In genomic region chr2:195612515-195613495, GRCh38 we compare ENCODE assay signal across 10 cellular contexts. TPM values are rescaled to one million over a fixed set of nuclear protein-coding genes. Genes with fewer than 3 reads are reported as not detected.
DNase-seq lines count a peak whose midpoint lies in the region; ATAC-seq and TF ChIP-seq lines count a peak whose summit lies in the region.
"Had no signal": no experiment of that assay in that cellular context is flagged by ENCODE, and none has a peak within 500 bp of the region (broad histone marks: within the 10 kb centered on the region; RNA-seq: fewer than 3 reads in every experiment).

No MANE protein-coding gene starts in this region.

- H3K9me3 Mint-ChIP-seq in H9, result no peaks in the 10 kb centered on the region
- no peaks in the 10 kb centered on the region for H3K9me3 Mint-ChIP-seq in stimulated activated memory B cell treated with anti-CD40 and anti-IgM and Interleukin-4, amounts not matched to agents 10 μg/mL and 1 μg/mL and 100 μg/mL, for 72 hours

- no peak overlapping the region for H3T11ph ChIP-seq in H9 (ENCODE audit: low read length)

- peaks cover 0 to 7% (median 4%) of the 10 kb centered on the region in 3 experiments; a peak in 2 of 7 replicates for H3K36me3 Mint-ChIP-seq in H9 (ENCODE audit: insufficient read depth in 1 of 3, low read depth in 3 of 3)
- no peaks in the 10 kb centered on the region for H3K36me3 Mint-ChIP-seq in stimulated activated memory B cell treated with anti-CD40 and anti-IgM and Interleukin-4, amounts not matched to agents 10 μg/mL and 1 μg/mL and 100 μg/mL, for 72 hours

- H2BK20ac ChIP-seq in H9 (ENCODE audit: low read depth, low read length, poor library complexity, severe bottlenecking), result peak overlapping the region; percentile 99

- CTCF ChIA-PET in GM10248 (lab: Yijun Ruan, JAX), result interaction anchor here (1.1 to 1.8 kb wide), 4 partner anchors 12 to 238 kb away, joined by 3 to 4 read pairs (median 3); no protein-coding TSS in a partner anchor

- H3K4ac ChIP-seq in H9 (ENCODE audit: low read depth, low read length), result peak overlapping the region; percentile 53; the same call in 1 of the 2 replicates

- peak overlapping the region; percentile 86 for H3K18ac ChIP-seq in H9 (ENCODE audit: insufficient read length, low read depth, low read length)

- no CpG with 5 or more reads among the region's 5 CpGs for WGBS in H9 (ENCODE audit: extremely low coverage, insufficient read length, low lambda C conversion rate)
- 66 to 69% methylated on average over 5 of the region's 5 CpGs for whole genome bisulfite sequencing in sigmoid colon, 2 donors

- H3K79me1 ChIP-seq in H9 (ENCODE audit: insufficient read depth, low read depth, low read length, poor library complexity, severe bottlenecking), result no peaks in the 10 kb centered on the region

- peak overlapping the region; percentile 77 for H3K9ac ChIP-seq in H9 (ENCODE audit: extremely low read depth, insufficient read length, low read length)

- no peak overlapping the region for H4K91ac ChIP-seq in H9 (ENCODE audit: insufficient read length, low read depth, low read length)

- no peak overlapping the region for H3K56ac ChIP-seq in H9 (ENCODE audit: insufficient read length, low read depth, low read length)

- no peak overlapping the region for H2BK12ac ChIP-seq in H9 (ENCODE audit: insufficient read length, low read depth, low read length)

- intact Hi-C loops in sigmoid colon (cut with DNase I), result no loop called here

- H3K27me3 ChIP-seq in H9 (ENCODE audit: insufficient read depth, low read length), result no peaks in the 10 kb centered on the region
- H3K27me3 ChIP-seq in right atrium auricular region, result no peaks in the 10 kb centered on the region
- H3K27me3 ChIP-seq in sigmoid colon, result no peaks in the 10 kb centered on the region

- H3K36me3 ChIP-seq in right atrium auricular region, result no peaks in the 10 kb centered on the region
- no peaks in the 10 kb centered on the region for H3K36me3 ChIP-seq in sigmoid colon

- H3K4me3 Mint-ChIP-seq in H9, result peak overlapping the region; percentile 53 to 65; a peak in 4 of 5 replicates
- no peak overlapping the region for H3K4me3 Mint-ChIP-seq in stimulated activated memory B cell treated with anti-CD40 and anti-IgM and Interleukin-4, amounts not matched to agents 10 μg/mL and 1 μg/mL and 100 μg/mL, for 72 hours

- no peak for TF ChIP-seq EP300 in sigmoid colon (IDR thresholded peaks at IDR 0.05)

- H2AK5ac ChIP-seq in H9 (ENCODE audit: insufficient read length, low read length), result no peak overlapping the region

- no peaks in the 10 kb centered on the region for H4K20me1 ChIP-seq in H9 (ENCODE audit: control insufficient read depth, insufficient read depth, insufficient read length)

- TF ChIP-seq POLR2A in sigmoid colon (IDR thresholded peaks at IDR 0.05) (no peak), erythroblast (IDR thresholded peaks at IDR 0.05; ENCODE audit: low read length) (no peak)

- no peak overlapping the region for H4K5ac ChIP-seq in H9 (ENCODE audit: insufficient read length, low read depth, low read length)

- H3K27ac Mint-ChIP-seq in H9, result peak overlapping the region; percentile 97 to 99 (median 98)
- no peak overlapping the region for H3K27ac Mint-ChIP-seq in stimulated activated memory B cell treated with anti-CD40 and anti-IgM and Interleukin-4, amounts not matched to agents 10 μg/mL and 1 μg/mL and 100 μg/mL, for 72 hours

- H2BK5ac ChIP-seq in H9 (ENCODE audit: insufficient read length, low read length), result peak overlapping the region; percentile 35

- no peaks in the 10 kb centered on the region; the same call in 1 of the 2 replicates for H3K79me2 ChIP-seq in H9 (ENCODE audit: insufficient read depth, low read length)

- peak overlapping the region; percentile 60 for H3K4me2 ChIP-seq in H9 (ENCODE audit: insufficient read depth, insufficient read length, low read length)

- H3K9me3 ChIP-seq in H9 (ENCODE audit: control insufficient read depth, low read depth, low read length), result no peaks in the 10 kb centered on the region
- H3K9me3 ChIP-seq in right atrium auricular region, result no peaks in the 10 kb centered on the region
- H3K9me3 ChIP-seq in sigmoid colon, result no peaks in the 10 kb centered on the region

- no peak overlapping the region for H2AFZ ChIP-seq in H9 (ENCODE audit: low read length)

- TF ChIP-seq CTCF in H9 (conservative IDR thresholded peaks at IDR 0.05) (no peak), right atrium auricular region (IDR thresholded peaks at IDR 0.05) (no peak), sigmoid colon (IDR thresholded peaks at IDR 0.05) (no peak), GM10248 (IDR thresholded peaks at IDR 0.05; ENCODE audit: control extremely low read depth, extremely low read depth, low read depth, missing control alignments) (no peak)

- POLR2A ChIA-PET in GM10248 (lab: Yijun Ruan, JAX), result no interaction called here

- peak overlapping the region; percentile 55; the same call in 1 of the 2 replicates for H3K14ac ChIP-seq in H9 (ENCODE audit: insufficient read depth, low read length)

- H2BK15ac ChIP-seq in H9 (ENCODE audit: low read depth, low read length), result no peak overlapping the region

- ATAC-seq in stimulated activated memory B cell treated with anti-CD40 and anti-IgM and Interleukin-4, amounts not matched to agents 10 μg/mL and 1 μg/mL and 100 μg/mL, for 72 hours, result no peak

- no peak overlapping the region for H3K23ac ChIP-seq in H9 (ENCODE audit: insufficient read length, low read depth, low read length)

- DNase-seq in H9 (peak; percentile 79), amniotic epithelial cell (ENCODE audit: low read depth) (peak; percentile 90), right atrium auricular region (ENCODE audit: low spot score) (no peak), sigmoid colon (no peak), GM10248 (ENCODE audit: extremely low spot score) (no peak), erythroblast (lab: John Stamatoyannopoulos, UW) (no peak), inferior parietal cortex (ENCODE audit: extremely low spot score) (no peak)
- DNase-seq: activated CD4-positive, alpha-beta T cell treated with anti-CD3 and anti-CD28 coated beads, Interleukin-2, amount 50 U/mL, for 48 hours; NCI-H187 had no signal

- H3K27me3 Mint-ChIP-seq in H9 (ENCODE audit: low read depth), result no peaks in the 10 kb centered on the region
- no peaks in the 10 kb centered on the region for H3K27me3 Mint-ChIP-seq in stimulated activated memory B cell treated with anti-CD40 and anti-IgM and Interleukin-4, amounts not matched to agents 10 μg/mL and 1 μg/mL and 100 μg/mL, for 72 hours

- H3K23me2 ChIP-seq in H9 (ENCODE audit: insufficient read length, low read depth, low read length, poor library complexity, severe bottlenecking), result no peaks in the 10 kb centered on the region

- H3K4me3 ChIP-seq in right atrium auricular region (peak overlapping the region in 1 of 2 donors; percentile 18), sigmoid colon (no peak overlapping the region)

- H4K8ac ChIP-seq in H9 (replicated peaks; ENCODE audit: insufficient read length, low read depth, low read length), result no peak overlapping the region

- H3K4me1 Mint-ChIP-seq in H9, result peaks cover 52 to 54% of the 10 kb centered on the region in 2 experiments
- H3K4me1 Mint-ChIP-seq in stimulated activated memory B cell treated with anti-CD40 and anti-IgM and Interleukin-4, amounts not matched to agents 10 μg/mL and 1 μg/mL and 100 μg/mL, for 72 hours, result peaks cover 35% of the 10 kb centered on the region

- H2BK120ac ChIP-seq in H9 (ENCODE audit: low read depth, low read length, poor library complexity, severe bottlenecking), result peak overlapping the region; percentile 83

- H3K4me1 ChIP-seq in H9 (ENCODE audit: insufficient read depth, low read length) (no peaks in the 10 kb centered on the region; the same call in 1 of the 2 replicates), right atrium auricular region (peaks cover 0 to 13% of the 10 kb centered on the region in 2 donors), sigmoid colon (peaks cover 0 to 23% (median 20%) of the 10 kb centered on the region in 4 donors)

- H3K27ac ChIP-seq in H9 (ENCODE audit: insufficient read length, low read depth, low read length) (peak overlapping the region; percentile 91), right atrium auricular region (peak overlapping the region; percentile 32 to 73), sigmoid colon (peak overlapping the region in 3 of 4 donors; percentile 25 to 54 (median 47))

RNA-seq across cellular contexts. Expression of gene SLC39A10, which starts 44.2 kb away (rescaled TPM):
- total RNA-seq in H9 (2021) (156 and 161 TPM in 2 replicates), right atrium auricular region (10 to 100 TPM in 1 of 2 donors, 1 to 10 TPM in 1; 8.5 to 12.3 TPM), sigmoid colon (10 to 100 TPM in 1 of 4 donors, 1 to 10 TPM in 3; 6.1 to 10.5 (median 9.7) TPM)
- polyA plus RNA-seq in sigmoid colon, result 10 to 100 TPM in 1 of 3 donors, 1 to 10 TPM in 1, under 1 TPM in 1; 0.60 to 15.4 (median 1.2) TPM

Comparison
In these comparisons a context has a peak if more than half of its experiments do, and no peak if none do; other contexts are left out.
1. DNase-seq: peak in H9 (single experiment) and amniotic epithelial cell (single experiment); none in right atrium auricular region (single experiment), sigmoid colon (single experiment), GM10248 (single experiment), erythroblast (0 of 2) and inferior parietal cortex (single experiment).
2. RNA of gene SLC39A10, which starts 44.2 kb away (total RNA-seq): 156 to 161 TPM in H9; 8.5 to 12.3 TPM in right atrium auricular region and 6.1 to 10.5 TPM in sigmoid colon; every median in the first group is over 10 times any median in the second.
3. Peak in every context shown above with its lines, with median percentiles within 50 percentile points of each other: H3K27ac ChIP-seq.